8 cellular contexts compared by ENCODE assay signal in genomic region chr22:40635940-40636379, GRCh38. TPM values are rescaled to one million over a fixed set of nuclear protein-coding genes. Genes with fewer than 3 reads are reported as not detected.
DNase-seq lines count a peak whose midpoint lies in the region; ATAC-seq and TF ChIP-seq lines count a peak whose summit lies in the region.

No MANE protein-coding gene starts in this region.

- peaks cover 0 to 4% (median 0%) of the 10 kb centered on the region in 7 donors for H3K9me3 Mint-ChIP-seq in CD14-positive monocyte
- H3K9me3 Mint-ChIP-seq in mesothelial cell of epicardium: no peaks in the 10 kb centered on the region

- H3K4me3 Mint-ChIP-seq in CD14-positive monocyte (peak overlapping the region; percentile 94 to 96), mesothelial cell of epicardium (peak overlapping the region; percentile 95)

- no peak for DNase-seq in CD14-positive monocyte (ENCODE audit: low spot score)
- DNase-seq in NB4 (ENCODE audit: low read depth): no peak
- DNase-seq in cerebellum (ENCODE audit: low spot score): peak; percentile 27
- DNase-seq in mesothelial cell of epicardium (ENCODE audit: low spot score in 2 of 2, unreplicated experiment in 2 of 2): no peak
- DNase-seq in SHP77 treated with DMSO at 0.1 percent for 48 hours (lab: John Stamatoyannopoulos, UW): no peak
- DNase-seq in NCI-H510A treated with DMSO at 0.1 percent for 48 hours (lab: John Stamatoyannopoulos, UW): no peak
- DNase-seq in ecto neural progenitor cell (ENCODE audit: low spot score): no peak

- TF ChIP-seq CTCF in CD14-positive monocyte (IDR thresholded peaks at IDR 0.05) (no peak), NB4 (IDR thresholded peaks at IDR 0.05; ENCODE audit: low read depth, low read length) (no peak), mesothelial cell of epicardium (IDR thresholded peaks at IDR 0.05; ENCODE audit: unreplicated experiment) (no peak)

- peak overlapping the region in 6 of 7 donors; percentile 80 to 97 (median 84) for H3K27ac Mint-ChIP-seq in CD14-positive monocyte
- peak overlapping the region; percentile 59 for H3K27ac Mint-ChIP-seq in mesothelial cell of epicardium

- intact Hi-C loops in CD14-positive monocyte (cut with micrococcal nuclease): loop anchor here in 1 of 2 donors (10.0 kb wide), 1 partner anchor 1101 kb away; the partner anchor contains the start of gene RPS19BP1

- H3K27me3 Mint-ChIP-seq in CD14-positive monocyte (ENCODE audit: low read depth in 3 of 3): peaks cover 0 to 5% (median 2%) of the 10 kb centered on the region in 3 donors
- H3K27me3 Mint-ChIP-seq in mesothelial cell of epicardium (ENCODE audit: low read depth): no peaks in the 10 kb centered on the region

- peak; percentile 15 for ATAC-seq in GM21528 (IDR thresholded peaks at IDR 0.05; ENCODE audit: low FRiP score, unreplicated experiment)

- peak overlapping the region; percentile 77 for H3K4me3 ChIP-seq in NB4 (ENCODE audit: low read depth, low read length)

- H3K36me3 Mint-ChIP-seq in CD14-positive monocyte (peaks cover 2 to 4% of the 10 kb centered on the region in 2 donors), mesothelial cell of epicardium (no peaks in the 10 kb centered on the region)

- H3K4me1 Mint-ChIP-seq in CD14-positive monocyte (peaks cover 55% of the 10 kb centered on the region), mesothelial cell of epicardium (peaks cover 24% of the 10 kb centered on the region)

- TF ChIP-seq POLR2A in NB4 (IDR thresholded peaks at IDR 0.05; ENCODE audit: extremely low read depth, insufficient read length): no peak

RNA-seq across cellular contexts. Expression of gene MRTFA, which starts 0.6 kb away (rescaled TPM):
- polyA plus RNA-seq in CD14-positive monocyte: 10 to 100 TPM; 14.1 to 18.9 TPM
- total RNA-seq in cerebellum (38.5 TPM), mesothelial cell of epicardium (105 to 109 TPM (median 108 TPM) in 3 replicates)

RNA-seq across cellular contexts. Expression of gene MCHR1, which starts 43.3 kb away (rescaled TPM):
- under 1 TPM in 1 of 2 donors, not detected in 1; 0.05 TPM for polyA plus RNA-seq in CD14-positive monocyte
- total RNA-seq in cerebellum (5.7 TPM), mesothelial cell of epicardium (2.5 to 3.5 TPM (median 3.2 TPM) in 3 replicates)
